In the genomic region with DNA sequence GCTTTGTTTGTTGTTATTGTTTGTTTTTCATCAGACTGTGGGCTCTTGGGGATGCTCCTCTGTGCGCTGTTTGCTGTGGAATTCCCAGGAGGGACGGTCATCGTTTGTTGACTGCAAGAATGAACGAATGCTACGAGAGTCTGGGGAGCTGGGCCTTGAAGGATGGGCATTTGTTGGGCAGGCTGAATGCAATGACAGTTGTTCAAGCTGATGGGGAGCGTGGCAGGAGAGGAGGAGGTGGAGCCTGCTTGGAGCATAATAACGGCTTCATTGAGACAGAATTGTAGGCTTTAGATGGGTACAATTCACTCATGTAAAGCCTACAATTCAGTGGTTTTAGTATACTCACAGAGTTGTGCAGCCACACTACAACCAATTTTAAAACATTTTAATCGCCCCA, we compare ENCODE assay signal across 17 cellular contexts.
"Had no signal": no experiment of that assay in that cellular context is flagged by ENCODE, and none has a peak within 500 bp of the region (broad histone marks: within the 10 kb centered on the region; RNA-seq: fewer than 3 reads in every experiment).

No MANE protein-coding gene starts in this region.

- H3K9me3 ChIP-seq: colonic mucosa, heart right ventricle, suprapubic skin, thyroid gland had no signal

- H2AFZ ChIP-seq: parathyroid adenoma had no signal

- ATAC-seq: heart right ventricle; left lobe of liver; natural killer cell treated with Interleukin-12 subunit alpha and Interleukin-12 subunit beta and Interleukin-15 and Interleukin-18, amount 100 ng/mL, for 72 hours; sciatic nerve had no signal

- H3K9ac ChIP-seq: parathyroid adenoma had no signal

- DNase-seq: colonic mucosa; effector CD4-positive, alpha-beta T cell; endodermal cell; heart right ventricle; islet precursor cell; mammary epithelial cell; occipital lobe; spleen; stimulated activated CD4-positive, alpha-beta T cell treated with anti-CD3 and anti-CD28 coated beads, Interleukin-15, amount 100 ng/mL, for 24 hours; stimulated activated CD4-positive, alpha-beta T cell treated with anti-CD3 and anti-CD28 coated beads, Interleukin-1b, Interleukin-23, amount 100 ng/mL, for 48 hours; stimulated activated naive CD4-positive, alpha-beta T cell; thyroid gland had no signal

- H3K4me3 ChIP-seq: colonic mucosa, heart right ventricle, spleen, suprapubic skin, thyroid gland had no signal

- H3K4me1 ChIP-seq: colonic mucosa, parathyroid adenoma, spleen, suprapubic skin, thyroid gland had no signal

- H3K27me3 ChIP-seq: colonic mucosa, suprapubic skin, thyroid gland had no signal

- H3K36me3 ChIP-seq: colonic mucosa, heart right ventricle, spleen, suprapubic skin, thyroid gland had no signal

- H3K27ac ChIP-seq: colonic mucosa, heart right ventricle, parathyroid adenoma, spleen, suprapubic skin, thyroid gland had no signal

- H3K79me2 ChIP-seq: parathyroid adenoma had no signal
